Comparison of ENCODE assay signal across 8 cellular contexts in genomic region chr17:39926588-39927100, GRCh38. TPM values are rescaled to one million over a fixed set of nuclear protein-coding genes. Genes with fewer than 3 reads are reported as not detected.
A peak's percentile ranks its signal among the peaks of the same experiment; 100 is the strongest.
DNase-seq lines count a peak whose midpoint lies in the region; ATAC-seq and TF ChIP-seq lines count a peak whose summit lies in the region.

No MANE protein-coding gene starts in this region.

- peaks cover 57% of the 10 kb centered on the region for H3K4me1 Mint-ChIP-seq in CD14-positive monocyte
- peaks cover 52% of the 10 kb centered on the region for H3K4me1 Mint-ChIP-seq in osteocyte (ENCODE audit: unreplicated experiment)

- intact Hi-C loops in CD14-positive monocyte (cut with micrococcal nuclease) (loop anchor here (2.0 to 10.0 kb wide), 2 partner anchors 54 to 58 kb away; partner anchors contain the start of gene PSMD3 (in 2 of the 2)), vagina (cut with DNase I) (no loop called here)

- peak; percentile 15 for ATAC-seq in GM21717 (IDR thresholded peaks at IDR 0.05; ENCODE audit: unreplicated experiment)

- peaks cover 0 to 2% (median 0%) of the 10 kb centered on the region in 3 donors for H3K27me3 Mint-ChIP-seq in CD14-positive monocyte (ENCODE audit: low read depth in 3 of 3)
- H3K27me3 Mint-ChIP-seq in osteocyte (ENCODE audit: unreplicated experiment), result no peaks in the 10 kb centered on the region

- H3K4me3 ChIP-seq in foreskin fibroblast (ENCODE audit: low read depth in 1 of 2, low read length in 2 of 2) (peak overlapping the region; percentile 69 to 81), vagina (peak overlapping the region; percentile 89 to 91)

- H3K9me3 Mint-ChIP-seq in CD14-positive monocyte (peaks cover 0 to 2% (median 0%) of the 10 kb centered on the region in 7 donors), osteocyte (ENCODE audit: unreplicated experiment) (no peaks in the 10 kb centered on the region)

- H3K27ac Mint-ChIP-seq in CD14-positive monocyte, result peak overlapping the region; percentile 30 to 82 (median 43)
- H3K27ac Mint-ChIP-seq in osteocyte (ENCODE audit: unreplicated experiment), result peak overlapping the region; percentile 87

- no peak for TF ChIP-seq POLR2A in vagina (IDR thresholded peaks at IDR 0.05)

- peaks cover 47% of the 10 kb centered on the region for H3K4me1 ChIP-seq in vagina

- H3K9me3 ChIP-seq in vagina, result no peaks in the 10 kb centered on the region

- peaks cover 19 to 24% of the 10 kb centered on the region in 2 donors for H3K36me3 Mint-ChIP-seq in CD14-positive monocyte
- H3K36me3 Mint-ChIP-seq in osteocyte (ENCODE audit: unreplicated experiment), result peaks cover 7% of the 10 kb centered on the region

- DNase-seq in CD14-positive monocyte (ENCODE audit: low spot score) (no peak), NOMO-1 treated with dmso at 0.1 percent for 144 hours (lab: John Stamatoyannopoulos, UW; ENCODE audit: unreplicated experiment) (peak; percentile 3), foreskin fibroblast (peak; percentile 18 to 63), osteocyte (ENCODE audit: extremely low spot score, unreplicated experiment) (no peak), vagina (ENCODE audit: extremely low spot score in 2 of 2) (no peak), DMS153 (lab: John Stamatoyannopoulos, UW) (no peak)
- peak; percentile 31 to 38 for DNase-seq in activated T-helper 1 cell treated with anti-CD3 and anti-CD28 coated beads, Interleukin-2, amount 50 U/mL, for 16 hours (ENCODE audit: low read depth in 1 of 2, low spot score in 1 of 2)

- H3K4me3 Mint-ChIP-seq in CD14-positive monocyte (peak overlapping the region; percentile 92 to 99), osteocyte (ENCODE audit: unreplicated experiment) (peak overlapping the region; percentile 82)

- TF ChIP-seq CTCF in CD14-positive monocyte (IDR thresholded peaks at IDR 0.05), result no peak
- TF ChIP-seq CTCF in foreskin fibroblast (IDR thresholded peaks at IDR 0.05; ENCODE audit: low read depth, low read length), result no peak
- TF ChIP-seq CTCF in osteocyte (IDR thresholded peaks at IDR 0.05), result no peak
- no peak for TF ChIP-seq CTCF in vagina (IDR thresholded peaks at IDR 0.05)

- H3K27me3 ChIP-seq in vagina, result no peaks in the 10 kb centered on the region

- peaks cover 0 to 22% of the 10 kb centered on the region in 2 donors for H3K36me3 ChIP-seq in vagina

- H3K27ac ChIP-seq in vagina, result peak overlapping the region; percentile 92

RNA-seq across cellular contexts. Expression of gene ORMDL3, which starts 0.8 kb away (rescaled TPM):
- polyA plus RNA-seq in CD14-positive monocyte, result 10 to 100 TPM in 1 of 2 donors, 1 to 10 TPM in 1; 9.4 to 11.8 TPM
- 59.4 and 60.5 TPM in 2 replicates for total RNA-seq in osteocyte
- total RNA-seq in vagina, result 42.7 TPM

RNA-seq across cellular contexts. Expression of gene LRRC3C, which starts 0.9 kb away (rescaled TPM):
- not detected for polyA plus RNA-seq in CD14-positive monocyte
- total RNA-seq in osteocyte, result not detected in 2 replicates
- not detected for total RNA-seq in vagina

RNA-seq across cellular contexts. Expression of gene GSDMB, which starts 8.2 kb away (rescaled TPM):
- not detected for polyA plus RNA-seq in CD14-positive monocyte
- total RNA-seq in osteocyte (9.6 and 10.2 TPM in 2 replicates), vagina (10.8 TPM)

RNA-seq across cellular contexts. Expression of gene GSDMA, which starts 36.2 kb away (rescaled TPM):
- not detected for polyA plus RNA-seq in CD14-positive monocyte
- total RNA-seq in osteocyte (not detected in 2 replicates), vagina (0.74 TPM)

RNA-seq across cellular contexts. Expression of gene PSMD3, which starts 54.0 kb away (rescaled TPM):
- 10 to 100 TPM; 48.4 to 48.8 TPM for polyA plus RNA-seq in CD14-positive monocyte
- total RNA-seq in osteocyte, result 96.9 and 104 TPM in 2 replicates
- total RNA-seq in vagina, result 95.0 TPM

Comparison
In these comparisons a context has a peak if more than half of its experiments do, and no peak if none do; other contexts are left out.
1. DNase-seq: peak in NOMO-1 treated with dmso at 0.1 percent for 144 hours (single experiment), activated T-helper 1 cell treated with anti-CD3 and anti-CD28 coated beads, Interleukin-2, amount 50 U/mL, for 16 hours (2 of 2) and foreskin fibroblast (2 of 2); none in CD14-positive monocyte (single experiment), osteocyte (single experiment), vagina (0 of 2) and DMS153 (single experiment).